Comparison of ENCODE assay signal across 23 cellular contexts in genomic region chr9:21976334-21976875, GRCh38. TPM values are rescaled to one million over a fixed set of nuclear protein-coding genes. Genes with fewer than 3 reads are reported as not detected.
DNase-seq lines count a peak whose midpoint lies in the region; ATAC-seq lines count a peak whose summit lies in the region.
"Had no signal": no experiment of that assay in that cellular context is flagged by ENCODE, and none has a peak within 500 bp of the region (broad histone marks: within the 10 kb centered on the region; RNA-seq: fewer than 3 reads in every experiment).

No MANE protein-coding gene starts in this region.

- H3K4me2 ChIP-seq in skeletal muscle satellite cell (ENCODE audit: low read length): peak overlapping the region; percentile 90

- no peak for ATAC-seq in activated T-cell treated with anti-CD3 and anti-CD28 coated beads, Interleukin-2, amount 50 U/mL, for 72 hours (replicated peaks in 1 of 2)
- ATAC-seq in GM18907 (IDR thresholded peaks at IDR 0.05; ENCODE audit: unreplicated experiment): no peak

- H3K27me3 ChIP-seq in skeletal muscle satellite cell (ENCODE audit: control insufficient read depth, insufficient read depth, low read length): peaks cover 27% of the 10 kb centered on the region
- H3K27me3 ChIP-seq: MG63 had no signal

- no peak overlapping the region for H3K27ac Mint-ChIP-seq in activated T-cell treated with anti-CD3 and anti-CD28 coated beads, Interleukin-2, amount 50 U/mL, for 72 hours
- H3K27ac Mint-ChIP-seq in activated T-helper 1 cell treated with anti-CD3 and anti-CD28 coated beads, Interleukin-12 subunit alpha, Interleukin-12 subunit beta, Interleukin-2, Interleukin-4 antibody, amounts not matched to agents 30 ng/mL and 10 ng/mL and 1 ng/mL, durations not matched to agents 14 hours and 24 hours and 36 hours: peak overlapping the region; percentile 34
- H3K27ac Mint-ChIP-seq: H9 had no signal

- H3K9ac ChIP-seq in skeletal muscle satellite cell (ENCODE audit: low read depth, low read length): no peak overlapping the region

- peak overlapping the region; percentile 9 to 90 for H3K4me3 Mint-ChIP-seq in activated T-cell treated with anti-CD3 and anti-CD28 coated beads, Interleukin-2, amount 50 U/mL, for 72 hours
- no peak overlapping the region for H3K4me3 Mint-ChIP-seq in activated T-helper 1 cell treated with anti-CD3 and anti-CD28 coated beads, Interleukin-12 subunit alpha, Interleukin-12 subunit beta, Interleukin-2, Interleukin-4 antibody, amounts not matched to agents 30 ng/mL and 10 ng/mL and 1 ng/mL, durations not matched to agents 14 hours and 24 hours and 36 hours
- H3K4me3 Mint-ChIP-seq: H9 had no signal

- peaks cover 11% of the 10 kb centered on the region for H3K36me3 ChIP-seq in KOPT-K1 (ENCODE audit: insufficient read depth, low read length)
- no peaks in the 10 kb centered on the region for H3K36me3 ChIP-seq in skeletal muscle satellite cell (ENCODE audit: insufficient read depth, low read length)
- H3K36me3 ChIP-seq: MG63 had no signal

- peaks cover 31% of the 10 kb centered on the region for H3K4me1 Mint-ChIP-seq in activated T-cell treated with anti-CD3 and anti-CD28 coated beads, Interleukin-2, amount 50 U/mL, for 72 hours (ENCODE audit: low read depth)
- peaks cover 40% of the 10 kb centered on the region for H3K4me1 Mint-ChIP-seq in activated T-helper 1 cell treated with anti-CD3 and anti-CD28 coated beads, Interleukin-12 subunit alpha, Interleukin-12 subunit beta, Interleukin-2, Interleukin-4 antibody, amounts not matched to agents 30 ng/mL and 10 ng/mL and 1 ng/mL, durations not matched to agents 14 hours and 24 hours and 36 hours (ENCODE audit: low read depth)

- peak overlapping the region; percentile 100 for H3K27ac ChIP-seq in KOPT-K1 (ENCODE audit: low read depth, low read length, poor library complexity, severe bottlenecking)
- H3K27ac ChIP-seq: GM23248 had no signal

- H3K4me1 ChIP-seq in skeletal muscle satellite cell (ENCODE audit: control insufficient read depth, insufficient read depth, low read length): peaks cover 19% of the 10 kb centered on the region

- H3K4me3 ChIP-seq in skeletal muscle satellite cell (ENCODE audit: low read length): no peak overlapping the region
- H3K4me3 ChIP-seq: MG63 had no signal

- peaks cover 87% of the 10 kb centered on the region for H3K27me3 Mint-ChIP-seq in activated T-cell treated with anti-CD3 and anti-CD28 coated beads, Interleukin-2, amount 50 U/mL, for 72 hours (ENCODE audit: low read depth)
- H3K27me3 Mint-ChIP-seq in activated T-helper 1 cell treated with anti-CD3 and anti-CD28 coated beads, Interleukin-12 subunit alpha, Interleukin-12 subunit beta, Interleukin-2, Interleukin-4 antibody, amounts not matched to agents 30 ng/mL and 10 ng/mL and 1 ng/mL, durations not matched to agents 14 hours and 24 hours and 36 hours (ENCODE audit: insufficient read depth): peaks cover 86% of the 10 kb centered on the region

- H3K9me3 ChIP-seq in KOPT-K1 (ENCODE audit: insufficient read depth, low read length, poor library complexity, severe bottlenecking) (no peaks in the 10 kb centered on the region), skeletal muscle satellite cell (replicated peaks; ENCODE audit: low read length) (no peaks in the 10 kb centered on the region)
- H3K9me3 ChIP-seq: MG63 had no signal

- no peaks in the 10 kb centered on the region for H3K36me3 Mint-ChIP-seq in activated T-cell treated with anti-CD3 and anti-CD28 coated beads, Interleukin-2, amount 50 U/mL, for 72 hours (ENCODE audit: insufficient read depth in 2 of 2)
- H3K36me3 Mint-ChIP-seq in activated T-helper 1 cell treated with anti-CD3 and anti-CD28 coated beads, Interleukin-12 subunit alpha, Interleukin-12 subunit beta, Interleukin-2, Interleukin-4 antibody, amounts not matched to agents 30 ng/mL and 10 ng/mL and 1 ng/mL, durations not matched to agents 14 hours and 24 hours and 36 hours (ENCODE audit: low read depth): peaks cover 6% of the 10 kb centered on the region

- intact Hi-C loops in activated T-helper 1 cell treated with anti-CD3 and anti-CD28 coated beads, Interleukin-12 subunit alpha, Interleukin-12 subunit beta, Interleukin-2, Interleukin-4 antibody, amounts not matched to agents 30 ng/mL and 10 ng/mL and 1 ng/mL, durations not matched to agents 14 hours and 24 hours and 36 hours (cut with micrococcal nuclease): loop anchor here (10.0 kb wide), 1 partner anchor 572 kb away; the partner anchor contains the start of gene IFNA8

- no peaks in the 10 kb centered on the region for H3K9me3 Mint-ChIP-seq in activated T-cell treated with anti-CD3 and anti-CD28 coated beads, Interleukin-2, amount 50 U/mL, for 72 hours
- H3K9me3 Mint-ChIP-seq in activated T-helper 1 cell treated with anti-CD3 and anti-CD28 coated beads, Interleukin-12 subunit alpha, Interleukin-12 subunit beta, Interleukin-2, Interleukin-4 antibody, amounts not matched to agents 30 ng/mL and 10 ng/mL and 1 ng/mL, durations not matched to agents 14 hours and 24 hours and 36 hours: no peaks in the 10 kb centered on the region

- DNase-seq in activated T-cell treated with anti-CD3 and anti-CD28 coated beads, Interleukin-2, amount 50 U/mL, for 72 hours: no peak
- DNase-seq in activated T-cell treated with anti-CD3 and anti-CD28 coated beads for 4 hours: no peak
- DNase-seq in activated T-helper 1 cell treated with anti-CD3 and anti-CD28 coated beads, Interleukin-12 subunit alpha, Interleukin-12 subunit beta, Interleukin-2, Interleukin-4 antibody, amounts not matched to agents 30 ng/mL and 10 ng/mL and 1 ng/mL, durations not matched to agents 14 hours and 24 hours and 36 hours (ENCODE audit: low spot score): no peak
- DNase-seq in SW480 (ENCODE audit: low spot score): no peak
- DNase-seq in NOMO-1 treated with DMSO at 0.1 percent for 48 hours (lab: John Stamatoyannopoulos, UW; ENCODE audit: unreplicated experiment): no peak
- DNase-seq: 8988T, Calu3, DMS79 treated with DMSO at 0.1 percent for 48 hours, GM23248, H9, KBM-7, MG63, NCI-H1105 treated with DMSO at 0.1 percent for 48 hours, NCI-H146, NCI-H1930, NCI-H2107, NCI-H524 treated with DMSO at 0.1 percent for 48 hours, NCI-H774, RPMI8226, SHP77 treated with DMSO at 0.1 percent for 48 hours had no signal

RNA-seq across cellular contexts. Expression of gene CDKN2A, which starts 17.8 kb away (rescaled TPM):
- total RNA-seq in activated T-cell treated with anti-CD3 and anti-CD28 coated beads, Interleukin-2, amount 50 U/mL, for 72 hours: 1 to 10 TPM; 2.8 to 5.0 TPM
- 5.0 and 5.4 TPM in 2 replicates for total RNA-seq in activated T-helper 1 cell treated with anti-CD3 and anti-CD28 coated beads, Interleukin-12 subunit alpha, Interleukin-12 subunit beta, Interleukin-2, Interleukin-4 antibody, amounts not matched to agents 30 ng/mL and 10 ng/mL and 1 ng/mL, durations not matched to agents 14 hours and 24 hours and 36 hours
- 51.5 and 56.1 TPM in 2 replicates for total RNA-seq in skeletal muscle satellite cell (2012; rRNA removed)

RNA-seq across cellular contexts. Expression of gene CDKN2B-AS1, which starts 18.2 kb away (rescaled TPM):
- total RNA-seq in activated T-cell treated with anti-CD3 and anti-CD28 coated beads, Interleukin-2, amount 50 U/mL, for 72 hours: 1 to 10 TPM in 1 of 2 donors, under 1 TPM in 1; 0.70 to 1.0 TPM
- 1.2 and 1.4 TPM in 2 replicates for total RNA-seq in activated T-helper 1 cell treated with anti-CD3 and anti-CD28 coated beads, Interleukin-12 subunit alpha, Interleukin-12 subunit beta, Interleukin-2, Interleukin-4 antibody, amounts not matched to agents 30 ng/mL and 10 ng/mL and 1 ng/mL, durations not matched to agents 14 hours and 24 hours and 36 hours
- total RNA-seq in skeletal muscle satellite cell (2012; rRNA removed): 3.3 and 3.5 TPM in 2 replicates
- total RNA-seq: H9 had no signal

RNA-seq across cellular contexts. Expression of gene CDKN2B, which starts 32.7 kb away (rescaled TPM):
- total RNA-seq in activated T-cell treated with anti-CD3 and anti-CD28 coated beads, Interleukin-2, amount 50 U/mL, for 72 hours: 1 to 10 TPM in 1 of 2 donors, not detected in 1; 1.3 TPM
- total RNA-seq in activated T-helper 1 cell treated with anti-CD3 and anti-CD28 coated beads, Interleukin-12 subunit alpha, Interleukin-12 subunit beta, Interleukin-2, Interleukin-4 antibody, amounts not matched to agents 30 ng/mL and 10 ng/mL and 1 ng/mL, durations not matched to agents 14 hours and 24 hours and 36 hours: 0.73 and 0.76 TPM in 2 replicates
- total RNA-seq in skeletal muscle satellite cell (2012; rRNA removed): 6.6 and 15.7 TPM in 2 replicates
